ENCODE assay signal across 8 cellular contexts in the genomic region with DNA sequence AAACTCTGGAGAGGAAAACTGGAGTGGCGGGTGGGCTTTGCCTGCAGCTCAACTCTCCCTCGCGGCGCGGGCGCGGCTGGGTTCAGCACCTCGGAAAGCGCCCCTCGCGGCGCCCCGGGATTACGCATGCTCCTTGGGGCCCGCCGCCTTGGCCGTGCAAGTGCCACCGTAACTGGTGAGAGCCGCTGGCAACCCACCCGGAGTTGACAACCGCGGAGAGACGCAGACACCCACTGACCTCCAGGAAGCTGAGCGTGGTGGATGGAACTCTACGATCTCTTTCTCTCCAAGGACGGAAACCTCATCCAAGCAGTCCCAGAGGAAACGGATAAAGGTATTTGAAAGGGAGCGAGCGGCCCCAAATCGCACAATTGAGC. TPM values are rescaled to one million over a fixed set of nuclear protein-coding genes. Genes with fewer than 3 reads are reported as not detected.
A peak's percentile ranks its signal among the peaks of the same experiment; 100 is the strongest.
DNase-seq lines count a peak whose midpoint lies in the region; ATAC-seq, FAIRE-seq and TF ChIP-seq lines count a peak whose summit lies in the region.

No MANE protein-coding gene starts in this region.

- H3K9me3 ChIP-seq in esophagus squamous epithelium = no peaks in the 10 kb centered on the region
- H3K9me3 ChIP-seq in thoracic aorta = no peaks in the 10 kb centered on the region

- POLR2A ChIA-PET in activated CD4-positive, alpha-beta memory T cell treated with anti-CD3 and anti-CD28 coated beads, Interleukin-2, amount 10 ng/mL, durations not matched to agents 7 days and 5 days (lab: Charles Lee) = no interaction called here

- H3K27me3 ChIP-seq in esophagus squamous epithelium = peaks cover 0 to 67% (median 18%) of the 10 kb centered on the region in 4 donors
- peaks cover 16% of the 10 kb centered on the region for H3K27me3 ChIP-seq in thoracic aorta (replicated peaks; ENCODE audit: insufficient read depth)

- TF ChIP-seq CTCF in esophagus squamous epithelium (IDR thresholded peaks at IDR 0.05) (peak in 4 of 6 experiments; percentile 6 to 37 (median 34)), thoracic aorta (IDR thresholded peaks at IDR 0.05) (peak; percentile 44)

- H3K4me1 ChIP-seq in esophagus squamous epithelium = peaks cover 0 to 23% (median 6%) of the 10 kb centered on the region in 3 donors
- H3K4me1 ChIP-seq in thoracic aorta (ENCODE audit: control insufficient read depth in 1 of 2, low read depth in 2 of 2) = peaks cover 10 to 25% of the 10 kb centered on the region in 2 donors

- H3K9me3 Mint-ChIP-seq in activated CD4-positive, alpha-beta memory T cell treated with anti-CD3 and anti-CD28 coated beads, Interleukin-2, amount 10 ng/mL, durations not matched to agents 7 days and 5 days = no peaks in the 10 kb centered on the region

- H3K27ac Mint-ChIP-seq in activated CD4-positive, alpha-beta memory T cell treated with anti-CD3 and anti-CD28 coated beads, Interleukin-2, amount 10 ng/mL, durations not matched to agents 7 days and 5 days = no peak overlapping the region

- TF ChIP-seq POLR2A in GM12892 (IDR thresholded peaks at IDR 0.05; ENCODE audit: low read depth, low read length) (no peak), esophagus squamous epithelium (IDR thresholded peaks at IDR 0.05) (no peak)

- CTCF ChIA-PET in activated CD4-positive, alpha-beta memory T cell treated with anti-CD3 and anti-CD28 coated beads, Interleukin-2, amount 10 ng/mL, durations not matched to agents 7 days and 5 days (lab: Charles Lee) = interaction anchor here (0.7 to 2.8 kb wide), 5 partner anchors 27 to 501 kb away, joined by 3 to 38 read pairs (median 6); no protein-coding TSS in a partner anchor

- H3K36me3 ChIP-seq in esophagus squamous epithelium = no peaks in the 10 kb centered on the region
- H3K36me3 ChIP-seq in thoracic aorta = no peaks in the 10 kb centered on the region

- H3K4me1 Mint-ChIP-seq in activated CD4-positive, alpha-beta memory T cell treated with anti-CD3 and anti-CD28 coated beads, Interleukin-2, amount 10 ng/mL, durations not matched to agents 7 days and 5 days = peaks cover 2% of the 10 kb centered on the region

- in situ Hi-C loops in KBM-7 (cut with MboI; ENCODE audit: low pct_unique_long_range_greater_than_20kb, low sequenced_read_pairs) = no loop called here

- 2 to 3% methylated on average over 7 to 11 of the region's 30 CpGs for WGBS in esophagus squamous epithelium, 2 donors

- H3K4me3 ChIP-seq in esophagus squamous epithelium (peak overlapping the region in 2 of 4 donors; percentile 27 to 50), thoracic aorta (peak overlapping the region; percentile 66)

- no peak for FAIRE-seq in GM12892 (lab: Jason Lieb, UNC)

- H3K27me3 Mint-ChIP-seq in activated CD4-positive, alpha-beta memory T cell treated with anti-CD3 and anti-CD28 coated beads, Interleukin-2, amount 10 ng/mL, durations not matched to agents 7 days and 5 days = peaks cover 49% of the 10 kb centered on the region

- intact Hi-C loops in esophagus squamous epithelium (cut with DNase I) = no loop called here

- DNase-seq in GM12892 (ENCODE audit: insufficient read length) (peak; percentile 60), KBM-7 (peak; percentile 27), esophagus squamous epithelium (lab: John Stamatoyannopoulos, UW) (no peak), myocyte (ENCODE audit: low read depth) (peak; percentile 77), thoracic aorta (ENCODE audit: low spot score) (no peak), pons (ENCODE audit: low spot score) (no peak)
- DNase-seq in activated CD4-positive, alpha-beta memory T cell treated with anti-CD3 and anti-CD28 coated beads, Interleukin-2, amount 10 ng/mL, durations not matched to agents 7 days and 5 days = peak; percentile 48
- no peak for DNase-seq in NK-92 treated with Interleukin-12 subunit alpha and Interleukin-12 subunit beta, amount 100 ng/mL, for 24 hours (lab: John Stamatoyannopoulos, UW)

- ATAC-seq in thoracic aorta (ENCODE audit: insufficient number of reproducible peaks, low FRiP score, low read depth) = peak; percentile 56

- H3K27ac ChIP-seq in esophagus squamous epithelium = no peak overlapping the region
- no peak overlapping the region for H3K27ac ChIP-seq in thoracic aorta

- H3K36me3 Mint-ChIP-seq in activated CD4-positive, alpha-beta memory T cell treated with anti-CD3 and anti-CD28 coated beads, Interleukin-2, amount 10 ng/mL, durations not matched to agents 7 days and 5 days (ENCODE audit: low read depth) = no peaks in the 10 kb centered on the region

- H3K4me3 Mint-ChIP-seq in activated CD4-positive, alpha-beta memory T cell treated with anti-CD3 and anti-CD28 coated beads, Interleukin-2, amount 10 ng/mL, durations not matched to agents 7 days and 5 days = no peak overlapping the region

RNA-seq across cellular contexts. Expression of gene RXFP3, which starts 0.2 kb away (rescaled TPM):
- polyA plus RNA-seq in GM12892 (2012; ENCODE audit: missing spikeins) = not detected
- not detected for total RNA-seq in activated CD4-positive, alpha-beta memory T cell treated with anti-CD3 and anti-CD28 coated beads, Interleukin-2, amount 10 ng/mL, durations not matched to agents 7 days and 5 days
- total RNA-seq in esophagus squamous epithelium (not detected), myocyte (not detected in 2 replicates), thoracic aorta (not detected)
- polyA plus RNA-seq in myocyte (2012) = not detected

RNA-seq across cellular contexts. Expression of gene ADAMTS12, which starts 44.2 kb away (rescaled TPM):
- polyA plus RNA-seq in GM12892 (2012; ENCODE audit: missing spikeins) = 12.6 TPM
- total RNA-seq in activated CD4-positive, alpha-beta memory T cell treated with anti-CD3 and anti-CD28 coated beads, Interleukin-2, amount 10 ng/mL, durations not matched to agents 7 days and 5 days = not detected
- total RNA-seq in esophagus squamous epithelium = 1 to 10 TPM in 1 of 4 donors, under 1 TPM in 2, not detected in 1; 0.73 to 1.3 (median 0.76) TPM
- 21.4 and 22.0 TPM in 2 replicates for total RNA-seq in myocyte
- polyA plus RNA-seq in myocyte (2012) = 88.1 TPM
- total RNA-seq in thoracic aorta = 1 to 10 TPM; 7.3 to 8.0 TPM

RNA-seq across cellular contexts. Expression of gene SLC45A2, which starts 48.5 kb away (rescaled TPM):
- polyA plus RNA-seq in GM12892 (2012; ENCODE audit: missing spikeins) = not detected
- under 1 TPM in 1 of 2 experiments, not detected in 1; 0.23 TPM for total RNA-seq in activated CD4-positive, alpha-beta memory T cell treated with anti-CD3 and anti-CD28 coated beads, Interleukin-2, amount 10 ng/mL, durations not matched to agents 7 days and 5 days
- total RNA-seq in esophagus squamous epithelium (under 1 TPM in 1 of 4 donors, not detected in 3; 0.19 TPM), myocyte (0.05 and 0.37 TPM in 2 replicates), thoracic aorta (not detected)
- 0.81 TPM for polyA plus RNA-seq in myocyte (2012)

Comparison
In these comparisons a context has a peak if more than half of its experiments do, and no peak if none do; other contexts are left out.
1. DNase-seq: peak in GM12892 (single experiment), KBM-7 (single experiment), activated CD4-positive, alpha-beta memory T cell treated with anti-CD3 and anti-CD28 coated beads, Interleukin-2, amount 10 ng/mL, durations not matched to agents 7 days and 5 days (single experiment) and myocyte (single experiment); none in esophagus squamous epithelium (single experiment), thoracic aorta (single experiment), NK-92 treated with Interleukin-12 subunit alpha and Interleukin-12 subunit beta, amount 100 ng/mL, for 24 hours (single experiment) and pons (single experiment).